Comparison of ENCODE assay signal across 10 cellular contexts in the genomic region with DNA sequence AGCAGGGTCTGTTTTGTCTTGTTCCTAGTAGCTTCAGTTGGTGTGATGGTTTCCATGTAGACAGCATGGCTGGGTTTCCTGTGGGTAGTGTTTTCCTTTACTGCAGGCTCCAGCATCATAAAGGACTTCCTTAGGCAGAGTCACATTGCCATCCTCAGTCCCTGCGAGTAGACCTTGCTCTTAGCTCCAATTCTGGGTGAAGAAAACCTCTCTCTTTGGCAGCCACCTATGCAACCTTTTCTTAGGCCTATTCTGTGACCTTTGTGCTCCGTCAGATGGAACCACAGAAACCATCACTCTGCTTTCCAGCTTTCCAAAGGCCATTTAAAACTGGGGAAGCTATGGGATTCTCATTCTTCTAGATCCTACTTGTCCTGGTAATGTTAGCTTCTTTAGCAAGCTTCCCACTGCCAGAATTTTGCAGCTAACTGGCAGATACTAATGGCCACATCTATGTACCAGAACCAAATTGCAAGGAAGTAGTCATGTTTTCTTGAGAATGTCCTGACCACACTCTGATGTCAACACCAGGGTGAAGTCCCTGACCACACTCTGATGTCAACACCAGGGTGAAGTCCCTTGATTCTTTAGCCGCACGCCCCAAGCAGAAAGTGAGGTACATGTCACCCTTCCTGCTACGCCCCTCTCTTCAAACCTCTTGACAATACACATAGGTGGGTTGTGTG.
DNase-seq lines count a peak whose midpoint lies in the region; ATAC-seq and TF ChIP-seq lines count a peak whose summit lies in the region.
"Had no signal": no experiment of that assay in that cellular context is flagged by ENCODE, and none has a peak within 500 bp of the region (broad histone marks: within the 10 kb centered on the region; RNA-seq: fewer than 3 reads in every experiment).

No MANE protein-coding gene starts in this region.

- H3K4me3 ChIP-seq in NB4 (ENCODE audit: low read depth, low read length) = no peak overlapping the region
- H3K4me3 ChIP-seq: left lung had no signal

- no peak overlapping the region for H3K27ac Mint-ChIP-seq in HFFc6

- TF ChIP-seq POLR2A in NB4 (IDR thresholded peaks at IDR 0.05; ENCODE audit: extremely low read depth, insufficient read length) = no peak

- ATAC-seq in GM19023 (IDR thresholded peaks at IDR 0.05; ENCODE audit: unreplicated experiment) = peak; percentile 99
- peak; percentile 83 for ATAC-seq in HG02884 (IDR thresholded peaks at IDR 0.05; ENCODE audit: unreplicated experiment)
- ATAC-seq: left lung had no signal

- H3K36me3 Mint-ChIP-seq in HFFc6 (ENCODE audit: low read depth) = no peaks in the 10 kb centered on the region

- TF ChIP-seq CTCF in NB4 (IDR thresholded peaks at IDR 0.05; ENCODE audit: low read depth, low read length) (no peak), HFFc6 (IDR thresholded peaks at IDR 0.05) (no peak)

- H3K27me3 Mint-ChIP-seq in HFFc6 (ENCODE audit: insufficient read depth) = no peaks in the 10 kb centered on the region; the same call in 1 of the 2 replicates

- H3K4me1 Mint-ChIP-seq in HFFc6 (ENCODE audit: low read depth) = no peaks in the 10 kb centered on the region

- DNase-seq in GDM1 (lab: John Stamatoyannopoulos, UW) (peak; percentile 3), NB4 (ENCODE audit: low read depth) (peak; percentile 62), iPS-NIHi7 (ENCODE audit: extremely low spot score) (no peak), HFFc6 (no peak), NCI-H2171 (lab: John Stamatoyannopoulos, UW) (no peak), NCI-H1048 (lab: John Stamatoyannopoulos, UW) (no peak)
- DNase-seq: DMS79 treated with DMSO at 0.1 percent for 48 hours, left lung had no signal

- H3K9me3 Mint-ChIP-seq in HFFc6 = peaks cover 20% of the 10 kb centered on the region

- no peak overlapping the region for H3K4me3 Mint-ChIP-seq in HFFc6

Comparison
In these comparisons a context has a peak if more than half of its experiments do, and no peak if none do; other contexts are left out.
1. DNase-seq: peak in GDM1 (single experiment) and NB4 (single experiment); none in iPS-NIHi7 (single experiment), HFFc6 (single experiment), NCI-H2171 (single experiment) and NCI-H1048 (single experiment).